Comparison of ENCODE assay signal across 8 cellular contexts in genomic region chr18:3448845-3449701, GRCh38. TPM values are rescaled to one million over a fixed set of nuclear protein-coding genes. Genes with fewer than 3 reads are reported as not detected.
DNase-seq lines count a peak whose midpoint lies in the region; ATAC-seq, FAIRE-seq and TF ChIP-seq lines count a peak whose summit lies in the region.

No MANE protein-coding gene starts in this region.

- H3K27ac Mint-ChIP-seq in activated CD4-positive, alpha-beta T cell treated with anti-CD3 and anti-CD28 coated beads for 36 hours: peak overlapping the region; percentile 97

- 0% methylated on average over 12 of the region's 57 CpGs for WGBS in HepG2 (ENCODE audit: low lambda C conversion rate)

- H3K36me3 Mint-ChIP-seq in activated CD4-positive, alpha-beta T cell treated with anti-CD3 and anti-CD28 coated beads for 36 hours (ENCODE audit: low read depth): peaks cover 20% of the 10 kb centered on the region

- peak overlapping the region; percentile 99 for H3K4me2 ChIP-seq in HepG2 (ENCODE audit: low read depth, low read length)

- H3K4me3 Mint-ChIP-seq in activated CD4-positive, alpha-beta T cell treated with anti-CD3 and anti-CD28 coated beads for 36 hours: peak overlapping the region; percentile 94

- H3K36me3 ChIP-seq in colonic mucosa (no peaks in the 10 kb centered on the region), HepG2 (replicated peaks in 1 of 2; ENCODE audit: control insufficient read depth in 1 of 2, insufficient read depth in 2 of 2, low read length in 2 of 2) (no peaks in the 10 kb centered on the region)

- CTCF ChIA-PET in activated CD4-positive, alpha-beta T cell treated with anti-CD3 and anti-CD28 coated beads for 36 hours (lab: Charles Lee): interaction anchor here (0.7 to 2.2 kb wide), 5 partner anchors 69 to 202 kb away, joined by 3 to 12 read pairs (median 4); partner anchors contain the start of gene MYL12A
- CTCF ChIA-PET in HepG2 (lab: Yijun Ruan, JAX; ENCODE audit: low intra/inter-chr PET ratio, low total read pairs): no interaction called here

- TF ChIP-seq POLR2A in HepG2 (IDR thresholded peaks at IDR 0.05; ENCODE audit: insufficient read depth in 1 of 2, low read depth in 2 of 2, low read length in 2 of 2): peak; percentile 71 to 88

- peaks cover 4% of the 10 kb centered on the region for H4K20me1 ChIP-seq in HepG2 (ENCODE audit: insufficient read depth, low read length)

- no peaks in the 10 kb centered on the region for H3K9me3 ChIP-seq in colonic mucosa
- H3K9me3 ChIP-seq in HepG2 (ENCODE audit: low read length): no peaks in the 10 kb centered on the region

- FAIRE-seq in HepG2 (lab: Jason Lieb, UNC): peak; percentile 69

- H3K9me3 Mint-ChIP-seq in activated CD4-positive, alpha-beta T cell treated with anti-CD3 and anti-CD28 coated beads for 36 hours (ENCODE audit: low read depth): no peaks in the 10 kb centered on the region

- peak overlapping the region; percentile 68 for H3K4me3 ChIP-seq in colonic mucosa
- peak overlapping the region; percentile 80 to 93 (median 93) for H3K4me3 ChIP-seq in HepG2 (replicated peaks in 1 of 3; ENCODE audit: insufficient read depth in 1 of 3, low read depth in 2 of 3, low read length in 3 of 3)

- TF ChIP-seq CTCF in colonic mucosa (IDR thresholded peaks at IDR 0.05) (no peak), HepG2 (CRISPR knock-in tag; IDR thresholded peaks at IDR 0.05) (no peak)

- POLR2A ChIA-PET in activated CD4-positive, alpha-beta T cell treated with anti-CD3 and anti-CD28 coated beads for 36 hours (lab: Charles Lee): interaction anchor here (0.5 to 2.6 kb wide), 10 partner anchors 10 to 403 kb away, joined by 3 to 17 read pairs (median 4); no protein-coding TSS in a partner anchor
- POLR2A ChIA-PET in HepG2 (lab: Yijun Ruan, JAX): interaction anchor here (0.7 to 3.1 kb wide), 14 partner anchors 8 to 216 kb away, joined by 3 to 31 read pairs (median 5); no protein-coding TSS in a partner anchor

- ATAC-seq in HG02798 (IDR thresholded peaks at IDR 0.05; ENCODE audit: poor library complexity, unreplicated experiment): peak; percentile 52
- peak; percentile 14 for ATAC-seq in activated CD4-positive, alpha-beta T cell treated with anti-CD3 and anti-CD28 coated beads for 36 hours
- ATAC-seq in HepG2: peak; percentile 51

- peaks cover 33% of the 10 kb centered on the region for H3K4me1 Mint-ChIP-seq in activated CD4-positive, alpha-beta T cell treated with anti-CD3 and anti-CD28 coated beads for 36 hours

- no peak overlapping the region for H2AFZ ChIP-seq in HepG2 (ENCODE audit: low read length)

- peaks cover 8% of the 10 kb centered on the region for H3K4me1 ChIP-seq in colonic mucosa
- H3K4me1 ChIP-seq in HepG2 (ENCODE audit: insufficient read depth, low read length): peaks cover 19% of the 10 kb centered on the region

- peak; percentile 27; the same call in 1 of the 2 replicates for TF ChIP-seq RAD21 in HepG2 (CRISPR knock-in tag; IDR thresholded peaks at IDR 0.05)

- in situ Hi-C loops in HepG2 (cut with HindIII; ENCODE audit: extremely low pct_ligation_motif_present, low pct_unique_long_range_greater_than_20kb): no loop called here

- DNase-seq in NCI-H1092 treated with DMSO at 0.1 percent for 48 hours (lab: John Stamatoyannopoulos, UW) (peak; percentile 42), NCI-H1092 (lab: John Stamatoyannopoulos, UW) (no peak), NCI-H345 (lab: John Stamatoyannopoulos, UW) (peak; percentile 80), colonic mucosa (peak; percentile 84), HepG2 (ENCODE audit: low spot score) (peak; percentile 91)
- peak; percentile 87 for DNase-seq in activated CD4-positive, alpha-beta T cell treated with anti-CD3 and anti-CD28 coated beads for 36 hours
- peak; percentile 78 for DNase-seq in stimulated activated CD4-positive, alpha-beta T cell treated with anti-CD3 and anti-CD28 coated beads, Interleukin-4, amount 100 ng/mL, for 24 hours

- no peaks in the 10 kb centered on the region for H3K27me3 Mint-ChIP-seq in activated CD4-positive, alpha-beta T cell treated with anti-CD3 and anti-CD28 coated beads for 36 hours

- H3K79me2 ChIP-seq in HepG2 (ENCODE audit: insufficient read depth, low read length): peaks cover 51% of the 10 kb centered on the region

- peak in 1 of 2 experiments; percentile 5; a peak in 1 of 4 replicates for TF ChIP-seq EP300 in HepG2 (IDR thresholded peaks at IDR 0.05; ENCODE audit: low read depth in 2 of 2, low read length in 2 of 2)
- TF ChIP-seq EP300 in HepG2 (CRISPR knock-in tag; IDR thresholded peaks at IDR 0.05; ENCODE audit: borderline replicate concordance): no peak; the same call in 1 of the 2 replicates

- H3K27ac ChIP-seq in colonic mucosa (peak overlapping the region; percentile 100), HepG2 (ENCODE audit: extremely low read length, insufficient read depth, low read length) (peak overlapping the region; percentile 88)

- H3K27me3 ChIP-seq in colonic mucosa (no peaks in the 10 kb centered on the region), HepG2 (ENCODE audit: control insufficient read depth in 1 of 2, insufficient read depth in 2 of 2, low read length in 2 of 2) (no peaks in the 10 kb centered on the region; a peak in 1 of 5 replicates)

- BruUV-seq in HepG2 (replicated peaks; lab: Mats Ljungman, UMichigan): TSS peak; percentile 51

- H3K9ac ChIP-seq in colonic mucosa (ENCODE audit: low read depth in 2 of 2, low read length in 2 of 2) (peak overlapping the region; percentile 90 to 100), HepG2 (ENCODE audit: insufficient read depth, low read depth, low read length) (peak overlapping the region; percentile 96)

- intact Hi-C loops in activated CD4-positive, alpha-beta T cell treated with anti-CD3 and anti-CD28 coated beads for 36 hours (cut with DNase I, micrococcal nuclease): loop anchor here (1.0 to 5.0 kb wide), 12 partner anchors 36 to 878 kb away; partner anchors contain the start of genes METTL4 (in 1 of the 2), MYL12A (in 1 of the 2) and NDC80 (in 1 of the 2)
- intact Hi-C loops in colonic mucosa (cut with DNase I) (loop anchor here (5.0 kb wide), 2 partner anchors 143 to 218 kb away; no protein-coding TSS in a partner anchor), HepG2 (cut with micrococcal nuclease; ENCODE audit: unreplicated experiment) (loop anchor here (2.0 kb wide), 2 partner anchors 146 to 216 kb away; no protein-coding TSS in a partner anchor)

TF ChIP-seq in HepG2, 621 proteins besides CTCF, POLR2A, EP300 and RAD21 (continues in another document):
- peak; percentile 39; the same call in 1 of the 2 replicates for TF ChIP-seq DNMT3B (CRISPR knock-in tag; conservative IDR thresholded peaks at IDR 0.05)
- TF ChIP-seq GATA4 (IDR thresholded peaks at IDR 0.05; ENCODE audit: borderline replicate concordance, low read depth): peak; percentile 35; the same call in 1 of the 2 replicates
- TF ChIP-seq PHF5A (CRISPR knock-in tag; IDR thresholded peaks at IDR 0.05; ENCODE audit: low read depth, unreplicated experiment): no peak
- no peak for TF ChIP-seq ZNF543 (CRISPR knock-in tag; IDR thresholded peaks at IDR 0.05)
- no peak for TF ChIP-seq RFXAP (CRISPR knock-in tag; IDR thresholded peaks at IDR 0.05; ENCODE audit: borderline replicate concordance)
- TF ChIP-seq KMT2B (CRISPR knock-in tag; IDR thresholded peaks at IDR 0.05): no peak; the same call in 1 of the 2 replicates
- no peak for TF ChIP-seq PREB (CRISPR knock-in tag; IDR thresholded peaks at IDR 0.05)
- no peak for TF ChIP-seq HNRNPK (IDR thresholded peaks at IDR 0.05; ENCODE audit: low read depth, low read length, poor library complexity, severe bottlenecking)

RNA-seq across cellular contexts. Expression of gene TGIF1, which starts 0.9 kb away (rescaled TPM):
- total RNA-seq in activated CD4-positive, alpha-beta T cell treated with anti-CD3 and anti-CD28 coated beads for 36 hours: 10 to 100 TPM; 42.7 to 46.3 TPM
- total RNA-seq in colonic mucosa: 10 to 100 TPM; 68.0 to 80.6 TPM
- total RNA-seq in HepG2 (2016; rRNA removed; fragmentation: Illumina TruSeq; extraction: Trizol): 44.0 and 50.0 TPM in 2 replicates
- total RNA-seq in HepG2 (2016; cell fraction: cytosol; rRNA removed; fragmentation: Illumina TruSeq; extraction: Trizol; ENCODE audit: low read depth): 15.3 and 17.9 TPM in 2 replicates
- total RNA-seq in HepG2 (2016; cell fraction: insoluble cytoplasmic fraction; rRNA removed; fragmentation: Illumina TruSeq; extraction: Trizol): 39.7 and 48.5 TPM in 2 replicates
- total RNA-seq in HepG2 (2016; cell fraction: membrane; rRNA removed; fragmentation: Illumina TruSeq; extraction: Trizol): 31.9 and 33.8 TPM in 2 replicates
- 48.5 and 49.4 TPM in 2 replicates for total RNA-seq in HepG2 (2016; cell fraction: nucleus; rRNA removed; fragmentation: Illumina TruSeq; extraction: Trizol)
- 76.1 and 76.3 TPM in 2 replicates for polyA plus RNA-seq in HepG2 (2011; rRNA removed)
- 82.7 and 83.0 TPM in 2 replicates for polyA plus RNA-seq in HepG2 (2011; cell fraction: cytosol; rRNA removed)
- polyA plus RNA-seq in HepG2 (2011; cell fraction: nucleus; rRNA removed): 170 and 172 TPM in 2 replicates
- polyA plus RNA-seq in HepG2 (2012): 35.4 and 51.3 TPM in 2 replicates
- polyA plus RNA-seq in HepG2 (2016; cell fraction: cytosol; fragmentation: Illumina TruSeq; extraction: Trizol; ENCODE audit: low read depth): 8.5 and 8.6 TPM in 2 replicates
- 37.9 and 44.1 TPM in 2 replicates for polyA plus RNA-seq in HepG2 (2016; cell fraction: insoluble cytoplasmic fraction; fragmentation: Illumina TruSeq; extraction: Trizol; ENCODE audit: low read depth)
- 16.3 and 18.7 TPM in 2 replicates for polyA plus RNA-seq in HepG2 (2016; cell fraction: membrane; fragmentation: Illumina TruSeq; extraction: Trizol; ENCODE audit: low read depth)
- polyA plus RNA-seq in HepG2 (2016; cell fraction: nucleus; fragmentation: Illumina TruSeq; extraction: Trizol; ENCODE audit: insufficient read depth, low read depth): 82.0 and 82.8 TPM in 2 replicates
- 89.5 and 113 TPM in 2 replicates for polyA minus RNA-seq in HepG2 (2011; rRNA and poly(A)+ RNA removed; ENCODE audit: low replicate concordance)
- 43.2 and 45.1 TPM in 2 replicates for polyA minus RNA-seq in HepG2 (2011; cell fraction: cytosol; rRNA and poly(A)+ RNA removed)
- 66.8 and 68.0 TPM in 2 replicates for polyA minus RNA-seq in HepG2 (2011; cell fraction: nucleus; rRNA and poly(A)+ RNA removed)
